Comparison of ENCODE assay signal across 1 cellular context in the genomic region with DNA sequence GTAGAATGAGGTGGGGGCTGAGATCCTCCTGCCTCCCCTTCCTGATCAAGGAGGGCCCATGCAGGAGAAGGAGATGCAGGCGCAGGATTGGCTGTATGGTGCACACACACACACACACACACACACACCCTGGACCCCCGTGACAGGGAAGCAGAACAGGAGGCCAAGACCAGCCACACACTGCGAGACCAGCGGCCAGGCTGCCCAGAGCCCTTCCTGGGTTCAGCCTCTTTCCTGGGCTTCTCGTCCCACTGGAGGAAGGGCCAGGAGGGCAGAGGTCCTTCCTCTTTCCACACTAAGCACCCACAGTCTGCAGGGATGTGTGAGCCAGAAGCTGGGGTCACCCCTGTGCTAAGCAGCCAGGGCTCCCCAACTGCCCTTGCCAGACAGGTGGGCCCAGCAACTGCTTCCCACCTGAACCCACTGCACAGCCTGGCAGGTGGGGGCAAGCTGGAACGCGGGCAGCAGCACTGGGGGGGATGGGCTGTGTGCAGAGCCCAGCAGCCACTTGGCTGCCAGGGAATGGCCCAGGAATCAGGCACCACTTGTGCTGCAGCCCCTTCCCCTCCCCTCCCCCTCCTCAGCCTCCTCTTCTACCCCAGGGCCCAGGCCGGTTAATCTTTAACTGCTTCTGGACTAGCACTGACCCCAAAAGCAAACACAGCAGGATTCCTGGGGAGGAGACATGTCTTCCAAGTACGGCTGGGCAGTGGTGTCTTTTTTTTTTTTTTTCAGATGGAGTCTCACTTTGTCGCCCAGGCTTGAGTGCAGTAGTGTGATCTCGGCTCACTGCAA.
A peak's percentile ranks its signal among the peaks of the same experiment; 100 is the strongest.
TF ChIP-seq lines count a peak whose summit lies in the region.

No MANE protein-coding gene starts in this region.

TF ChIP-seq in HepG2, 621 proteins besides CTCF, POLR2A, EP300 and RAD21 (continued from another document and continues in another):
- TF ChIP-seq, protein P1, sequence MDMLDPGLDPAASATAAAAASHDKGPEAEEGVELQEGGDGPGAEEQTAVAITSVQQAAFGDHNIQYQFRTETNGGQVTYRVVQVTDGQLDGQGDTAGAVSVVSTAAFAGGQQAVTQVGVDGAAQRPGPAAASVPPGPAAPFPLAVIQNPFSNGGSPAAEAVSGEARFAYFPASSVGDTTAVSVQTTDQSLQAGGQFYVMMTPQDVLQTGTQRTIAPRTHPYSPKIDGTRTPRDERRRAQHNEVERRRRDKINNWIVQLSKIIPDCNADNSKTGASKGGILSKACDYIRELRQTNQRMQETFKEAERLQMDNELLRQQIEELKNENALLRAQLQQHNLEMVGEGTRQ (IDR thresholded peaks at IDR 0.05; ENCODE audit: low read depth, low read length), result no peak
- TF ChIP-seq, protein P1 (CRISPR knock-in tag; IDR thresholded peaks at IDR 0.05; ENCODE audit: borderline replicate concordance), result no peak
- TF ChIP-seq ZNF83 (CRISPR knock-in tag; IDR thresholded peaks at IDR 0.05; ENCODE audit: borderline replicate concordance) (no peak), ZFP41 (CRISPR knock-in tag; IDR thresholded peaks at IDR 0.05; ENCODE audit: borderline replicate concordance) (peak; percentile 65; the same call in 1 of the 2 replicates), PRPF4 (IDR thresholded peaks at IDR 0.05; ENCODE audit: low read depth, low read length, poor library complexity, severe bottlenecking) (peak; percentile 78), BHLHE40 (IDR thresholded peaks at IDR 0.05; ENCODE audit: low read length) (no peak), KLF13 (CRISPR knock-in tag; IDR thresholded peaks at IDR 0.05) (peak; percentile 93; the same call in 1 of the 2 replicates), ZNF883 (CRISPR knock-in tag; IDR thresholded peaks at IDR 0.05; ENCODE audit: not compliant biosample characterization) (peak; percentile 88), GABPB1 (CRISPR knock-in tag; IDR thresholded peaks at IDR 0.05) (peak; percentile 35; the same call in 1 of the 2 replicates), TOPORS (CRISPR knock-in tag; IDR thresholded peaks at IDR 0.05) (no peak), YEATS2 (CRISPR knock-in tag; IDR thresholded peaks at IDR 0.05; ENCODE audit: borderline replicate concordance) (no peak; the same call in 1 of the 2 replicates), ZSCAN21 (CRISPR knock-in tag; IDR thresholded peaks at IDR 0.05; ENCODE audit: borderline replicate concordance) (peak; percentile 76; the same call in 1 of the 2 replicates), TP53 (CRISPR knock-in tag; conservative IDR thresholded peaks at IDR 0.05) (no peak), HDAC2 (CRISPR knock-in tag; IDR thresholded peaks at IDR 0.05) (peak; percentile 62), RBFOX2 (IDR thresholded peaks at IDR 0.05; ENCODE audit: low read depth, low read length) (peak; percentile 56), ZNF552 (CRISPR knock-in tag; IDR thresholded peaks at IDR 0.05; ENCODE audit: borderline replicate concordance) (no peak), ZNF143 (CRISPR knock-in tag; IDR thresholded peaks at IDR 0.05) (no peak), DNMT1 (CRISPR knock-in tag; IDR thresholded peaks at IDR 0.05) (no peak), XRCC5 (optimal IDR thresholded peaks at IDR 0.05; ENCODE audit: low read length) (no peak), KDM3A (CRISPR knock-in tag; IDR thresholded peaks at IDR 0.05; ENCODE audit: low read depth) (no peak), CC2D1A (CRISPR knock-in tag; IDR thresholded peaks at IDR 0.05) (no peak), NFIC (IDR thresholded peaks at IDR 0.05; ENCODE audit: low read length) (no peak), FOXM1 (CRISPR knock-in tag; IDR thresholded peaks at IDR 0.05) (no peak), ZSCAN22 (CRISPR knock-in tag; IDR thresholded peaks at IDR 0.05) (no peak), ONECUT2 (CRISPR knock-in tag; IDR thresholded peaks at IDR 0.05) (no peak), ATF1 (CRISPR knock-in tag; IDR thresholded peaks at IDR 0.05) (no peak), ZNF230 (CRISPR knock-in tag; IDR thresholded peaks at IDR 0.05) (0 out of 2 replicates have a peak, but pooled peaks have one; percentile 25), MED8 (CRISPR knock-in tag; IDR thresholded peaks at IDR 0.05; ENCODE audit: insufficient replicate concordance) (no peak), ZMYM3 (CRISPR knock-in tag; IDR thresholded peaks at IDR 0.05) (peak; percentile 44), LCORL (IDR thresholded peaks at IDR 0.05) (no peak), LCORL (CRISPR knock-in tag; IDR thresholded peaks at IDR 0.05) (no peak), ZNF614 (CRISPR knock-in tag; IDR thresholded peaks at IDR 0.05; ENCODE audit: borderline replicate concordance) (peak; percentile 37; the same call in 1 of the 2 replicates), RBM22 (optimal IDR thresholded peaks at IDR 0.05; ENCODE audit: low read length) (no peak), ZNF329 (CRISPR knock-in tag; IDR thresholded peaks at IDR 0.05; ENCODE audit: low read depth) (no peak), ZNF589 (CRISPR knock-in tag; conservative IDR thresholded peaks at IDR 0.05) (0 out of 2 replicates have a peak, but pooled peaks have one; percentile 18), NFE2L2 (IDR thresholded peaks at IDR 0.05; ENCODE audit: low read length) (no peak)
- TF ChIP-seq, protein P2, sequence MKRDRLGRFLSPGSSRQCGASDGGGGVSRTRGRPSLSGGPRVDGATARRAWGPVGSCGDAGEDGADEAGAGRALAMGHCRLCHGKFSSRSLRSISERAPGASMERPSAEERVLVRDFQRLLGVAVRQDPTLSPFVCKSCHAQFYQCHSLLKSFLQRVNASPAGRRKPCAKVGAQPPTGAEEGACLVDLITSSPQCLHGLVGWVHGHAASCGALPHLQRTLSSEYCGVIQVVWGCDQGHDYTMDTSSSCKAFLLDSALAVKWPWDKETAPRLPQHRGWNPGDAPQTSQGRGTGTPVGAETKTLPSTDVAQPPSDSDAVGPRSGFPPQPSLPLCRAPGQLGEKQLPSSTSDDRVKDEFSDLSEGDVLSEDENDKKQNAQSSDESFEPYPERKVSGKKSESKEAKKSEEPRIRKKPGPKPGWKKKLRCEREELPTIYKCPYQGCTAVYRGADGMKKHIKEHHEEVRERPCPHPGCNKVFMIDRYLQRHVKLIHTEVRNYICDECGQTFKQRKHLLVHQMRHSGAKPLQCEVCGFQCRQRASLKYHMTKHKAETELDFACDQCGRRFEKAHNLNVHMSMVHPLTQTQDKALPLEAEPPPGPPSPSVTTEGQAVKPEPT (CRISPR knock-in tag; IDR thresholded peaks at IDR 0.05; ENCODE audit: low read depth), result no peak; the same call in 1 of the 2 replicates
- TF ChIP-seq, protein P3, sequence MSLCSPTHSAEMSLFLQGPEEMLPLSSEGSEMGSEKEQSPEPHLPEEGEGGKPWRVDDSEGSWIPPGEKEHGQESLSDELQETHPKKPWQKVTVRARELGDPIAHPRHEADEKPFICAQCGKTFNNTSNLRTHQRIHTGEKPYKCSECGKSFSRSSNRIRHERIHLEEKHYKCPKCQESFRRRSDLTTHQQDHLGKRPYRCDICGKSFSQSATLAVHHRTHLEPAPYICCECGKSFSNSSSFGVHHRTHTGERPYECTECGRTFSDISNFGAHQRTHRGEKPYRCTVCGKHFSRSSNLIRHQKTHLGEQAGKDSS (CRISPR knock-in tag; IDR thresholded peaks at IDR 0.05; ENCODE audit: borderline replicate concordance, low read depth), result peak; percentile 75; the same call in 1 of the 2 replicates
- TF ChIP-seq, protein P4, sequence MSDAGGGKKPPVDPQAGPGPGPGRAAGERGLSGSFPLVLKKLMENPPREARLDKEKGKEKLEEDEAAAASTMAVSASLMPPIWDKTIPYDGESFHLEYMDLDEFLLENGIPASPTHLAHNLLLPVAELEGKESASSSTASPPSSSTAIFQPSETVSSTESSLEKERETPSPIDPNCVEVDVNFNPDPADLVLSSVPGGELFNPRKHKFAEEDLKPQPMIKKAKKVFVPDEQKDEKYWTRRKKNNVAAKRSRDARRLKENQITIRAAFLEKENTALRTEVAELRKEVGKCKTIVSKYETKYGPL (CRISPR knock-in tag; IDR thresholded peaks at IDR 0.05), result no peak
- TF ChIP-seq, protein P5, sequence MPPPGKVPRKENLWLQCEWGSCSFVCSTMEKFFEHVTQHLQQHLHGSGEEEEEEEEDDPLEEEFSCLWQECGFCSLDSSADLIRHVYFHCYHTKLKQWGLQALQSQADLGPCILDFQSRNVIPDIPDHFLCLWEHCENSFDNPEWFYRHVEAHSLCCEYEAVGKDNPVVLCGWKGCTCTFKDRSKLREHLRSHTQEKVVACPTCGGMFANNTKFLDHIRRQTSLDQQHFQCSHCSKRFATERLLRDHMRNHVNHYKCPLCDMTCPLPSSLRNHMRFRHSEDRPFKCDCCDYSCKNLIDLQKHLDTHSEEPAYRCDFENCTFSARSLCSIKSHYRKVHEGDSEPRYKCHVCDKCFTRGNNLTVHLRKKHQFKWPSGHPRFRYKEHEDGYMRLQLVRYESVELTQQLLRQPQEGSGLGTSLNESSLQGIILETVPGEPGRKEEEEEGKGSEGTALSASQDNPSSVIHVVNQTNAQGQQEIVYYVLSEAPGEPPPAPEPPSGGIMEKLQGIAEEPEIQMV (CRISPR knock-in tag; IDR thresholded peaks at IDR 0.05; ENCODE audit: low read depth), result no peak
- TF ChIP-seq, protein P6, sequence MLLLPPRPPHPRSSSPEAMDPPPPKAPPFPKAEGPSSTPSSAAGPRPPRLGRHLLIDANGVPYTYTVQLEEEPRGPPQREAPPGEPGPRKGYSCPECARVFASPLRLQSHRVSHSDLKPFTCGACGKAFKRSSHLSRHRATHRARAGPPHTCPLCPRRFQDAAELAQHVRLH (CRISPR knock-in tag; IDR thresholded peaks at IDR 0.05; ENCODE audit: borderline replicate concordance, low read depth), result 0 out of 2 replicates have a peak, but pooled peaks have one; percentile 42
- TF ChIP-seq, protein P7, sequence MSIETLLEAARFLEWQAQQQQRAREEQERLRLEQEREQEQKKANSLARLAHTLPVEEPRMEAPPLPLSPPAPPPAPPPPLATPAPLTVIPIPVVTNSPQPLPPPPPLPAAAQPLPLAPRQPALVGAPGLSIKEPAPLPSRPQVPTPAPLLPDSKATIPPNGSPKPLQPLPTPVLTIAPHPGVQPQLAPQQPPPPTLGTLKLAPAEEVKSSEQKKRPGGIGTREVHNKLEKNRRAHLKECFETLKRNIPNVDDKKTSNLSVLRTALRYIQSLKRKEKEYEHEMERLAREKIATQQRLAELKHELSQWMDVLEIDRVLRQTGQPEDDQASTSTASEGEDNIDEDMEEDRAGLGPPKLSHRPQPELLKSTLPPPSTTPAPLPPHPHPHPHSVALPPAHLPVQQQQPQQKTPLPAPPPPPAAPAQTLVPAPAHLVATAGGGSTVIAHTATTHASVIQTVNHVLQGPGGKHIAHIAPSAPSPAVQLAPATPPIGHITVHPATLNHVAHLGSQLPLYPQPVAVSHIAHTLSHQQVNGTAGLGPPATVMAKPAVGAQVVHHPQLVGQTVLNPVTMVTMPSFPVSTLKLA (IDR thresholded peaks at IDR 0.05), result no peak
- TF ChIP-seq, protein P8, sequence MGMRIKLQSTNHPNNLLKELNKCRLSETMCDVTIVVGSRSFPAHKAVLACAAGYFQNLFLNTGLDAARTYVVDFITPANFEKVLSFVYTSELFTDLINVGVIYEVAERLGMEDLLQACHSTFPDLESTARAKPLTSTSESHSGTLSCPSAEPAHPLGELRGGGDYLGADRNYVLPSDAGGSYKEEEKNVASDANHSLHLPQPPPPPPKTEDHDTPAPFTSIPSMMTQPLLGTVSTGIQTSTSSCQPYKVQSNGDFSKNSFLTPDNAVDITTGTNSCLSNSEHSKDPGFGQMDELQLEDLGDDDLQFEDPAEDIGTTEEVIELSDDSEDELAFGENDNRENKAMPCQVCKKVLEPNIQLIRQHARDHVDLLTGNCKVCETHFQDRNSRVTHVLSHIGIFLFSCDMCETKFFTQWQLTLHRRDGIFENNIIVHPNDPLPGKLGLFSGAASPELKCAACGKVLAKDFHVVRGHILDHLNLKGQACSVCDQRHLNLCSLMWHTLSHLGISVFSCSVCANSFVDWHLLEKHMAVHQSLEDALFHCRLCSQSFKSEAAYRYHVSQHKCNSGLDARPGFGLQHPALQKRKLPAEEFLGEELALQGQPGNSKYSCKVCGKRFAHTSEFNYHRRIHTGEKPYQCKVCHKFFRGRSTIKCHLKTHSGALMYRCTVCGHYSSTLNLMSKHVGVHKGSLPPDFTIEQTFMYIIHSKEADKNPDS (CRISPR knock-in tag; IDR thresholded peaks at IDR 0.05), result no peak
- TF ChIP-seq, protein P9, sequence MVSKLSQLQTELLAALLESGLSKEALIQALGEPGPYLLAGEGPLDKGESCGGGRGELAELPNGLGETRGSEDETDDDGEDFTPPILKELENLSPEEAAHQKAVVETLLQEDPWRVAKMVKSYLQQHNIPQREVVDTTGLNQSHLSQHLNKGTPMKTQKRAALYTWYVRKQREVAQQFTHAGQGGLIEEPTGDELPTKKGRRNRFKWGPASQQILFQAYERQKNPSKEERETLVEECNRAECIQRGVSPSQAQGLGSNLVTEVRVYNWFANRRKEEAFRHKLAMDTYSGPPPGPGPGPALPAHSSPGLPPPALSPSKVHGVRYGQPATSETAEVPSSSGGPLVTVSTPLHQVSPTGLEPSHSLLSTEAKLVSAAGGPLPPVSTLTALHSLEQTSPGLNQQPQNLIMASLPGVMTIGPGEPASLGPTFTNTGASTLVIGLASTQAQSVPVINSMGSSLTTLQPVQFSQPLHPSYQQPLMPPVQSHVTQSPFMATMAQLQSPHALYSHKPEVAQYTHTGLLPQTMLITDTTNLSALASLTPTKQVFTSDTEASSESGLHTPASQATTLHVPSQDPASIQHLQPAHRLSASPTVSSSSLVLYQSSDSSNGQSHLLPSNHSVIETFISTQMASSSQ (IDR thresholded peaks at IDR 0.05; ENCODE audit: low read depth), result peak; percentile 99
- TF ChIP-seq, protein P9 (CRISPR knock-in tag; IDR thresholded peaks at IDR 0.05; ENCODE audit: borderline replicate concordance), result peak; percentile 99
- TF ChIP-seq, protein P10, sequence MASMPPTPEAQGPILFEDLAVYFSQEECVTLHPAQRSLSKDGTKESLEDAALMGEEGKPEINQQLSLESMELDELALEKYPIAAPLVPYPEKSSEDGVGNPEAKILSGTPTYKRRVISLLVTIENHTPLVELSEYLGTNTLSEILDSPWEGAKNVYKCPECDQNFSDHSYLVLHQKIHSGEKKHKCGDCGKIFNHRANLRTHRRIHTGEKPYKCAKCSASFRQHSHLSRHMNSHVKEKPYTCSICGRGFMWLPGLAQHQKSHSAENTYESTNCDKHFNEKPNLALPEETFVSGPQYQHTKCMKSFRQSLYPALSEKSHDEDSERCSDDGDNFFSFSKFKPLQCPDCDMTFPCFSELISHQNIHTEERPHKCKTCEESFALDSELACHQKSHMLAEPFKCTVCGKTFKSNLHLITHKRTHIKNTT (CRISPR knock-in tag; IDR thresholded peaks at IDR 0.05), result no peak
